ENCODE assay signal across 1 cellular context in genomic region chr9:120714846-120715231, GRCh38.
TF ChIP-seq lines count a peak whose summit lies in the region.

No MANE protein-coding gene starts in this region.

TF ChIP-seq in HEK293, 187 proteins besides CTCF, POLR2A, EP300 and RAD21 (continued from another document):
- TF ChIP-seq, protein P1, sequence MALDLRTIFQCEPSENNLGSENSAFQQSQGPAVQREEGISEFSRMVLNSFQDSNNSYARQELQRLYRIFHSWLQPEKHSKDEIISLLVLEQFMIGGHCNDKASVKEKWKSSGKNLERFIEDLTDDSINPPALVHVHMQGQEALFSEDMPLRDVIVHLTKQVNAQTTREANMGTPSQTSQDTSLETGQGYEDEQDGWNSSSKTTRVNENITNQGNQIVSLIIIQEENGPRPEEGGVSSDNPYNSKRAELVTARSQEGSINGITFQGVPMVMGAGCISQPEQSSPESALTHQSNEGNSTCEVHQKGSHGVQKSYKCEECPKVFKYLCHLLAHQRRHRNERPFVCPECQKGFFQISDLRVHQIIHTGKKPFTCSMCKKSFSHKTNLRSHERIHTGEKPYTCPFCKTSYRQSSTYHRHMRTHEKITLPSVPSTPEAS (tag by site-specific recombination; IDR thresholded peaks at IDR 0.05) = no peak
- TF ChIP-seq, protein P2, sequence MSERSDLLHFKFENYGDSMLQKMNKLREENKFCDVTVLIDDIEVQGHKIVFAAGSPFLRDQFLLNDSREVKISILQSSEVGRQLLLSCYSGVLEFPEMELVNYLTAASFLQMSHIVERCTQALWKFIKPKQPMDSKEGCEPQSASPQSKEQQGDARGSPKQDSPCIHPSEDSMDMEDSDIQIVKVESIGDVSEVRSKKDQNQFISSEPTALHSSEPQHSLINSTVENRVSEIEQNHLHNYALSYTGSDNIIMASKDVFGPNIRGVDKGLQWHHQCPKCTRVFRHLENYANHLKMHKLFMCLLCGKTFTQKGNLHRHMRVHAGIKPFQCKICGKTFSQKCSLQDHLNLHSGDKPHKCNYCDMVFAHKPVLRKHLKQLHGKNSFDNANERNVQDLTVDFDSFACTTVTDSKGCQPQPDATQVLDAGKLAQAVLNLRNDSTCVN (tag by site-specific recombination; optimal IDR thresholded peaks at IDR 0.05) = peak; percentile 55
- TF ChIP-seq ZNF48 (tag by site-specific recombination; IDR thresholded peaks at IDR 0.05) = no peak
- 0 out of 2 replicates have a peak, but pooled peaks have one; percentile 40 for TF ChIP-seq ZNF24 (tag by site-specific recombination; IDR thresholded peaks at IDR 0.05)
- TF ChIP-seq, protein P3, sequence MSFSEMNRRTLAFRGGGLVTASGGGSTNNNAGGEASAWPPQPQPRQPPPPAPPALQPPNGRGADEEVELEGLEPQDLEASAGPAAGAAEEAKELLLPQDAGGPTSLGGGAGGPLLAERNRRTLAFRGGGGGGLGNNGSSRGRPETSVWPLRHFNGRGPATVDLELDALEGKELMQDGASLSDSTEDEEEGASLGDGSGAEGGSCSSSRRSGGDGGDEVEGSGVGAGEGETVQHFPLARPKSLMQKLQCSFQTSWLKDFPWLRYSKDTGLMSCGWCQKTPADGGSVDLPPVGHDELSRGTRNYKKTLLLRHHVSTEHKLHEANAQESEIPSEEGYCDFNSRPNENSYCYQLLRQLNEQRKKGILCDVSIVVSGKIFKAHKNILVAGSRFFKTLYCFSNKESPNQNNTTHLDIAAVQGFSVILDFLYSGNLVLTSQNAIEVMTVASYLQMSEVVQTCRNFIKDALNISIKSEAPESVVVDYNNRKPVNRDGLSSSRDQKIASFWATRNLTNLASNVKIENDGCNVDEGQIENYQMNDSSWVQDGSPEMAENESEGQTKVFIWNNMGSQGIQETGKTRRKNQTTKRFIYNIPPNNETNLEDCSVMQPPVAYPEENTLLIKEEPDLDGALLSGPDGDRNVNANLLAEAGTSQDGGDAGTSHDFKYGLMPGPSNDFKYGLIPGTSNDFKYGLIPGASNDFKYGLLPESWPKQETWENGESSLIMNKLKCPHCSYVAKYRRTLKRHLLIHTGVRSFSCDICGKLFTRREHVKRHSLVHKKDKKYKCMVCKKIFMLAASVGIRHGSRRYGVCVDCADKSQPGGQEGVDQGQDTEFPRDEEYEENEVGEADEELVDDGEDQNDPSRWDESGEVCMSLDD (tag by site-specific recombination; IDR thresholded peaks at IDR 0.05) = peak; percentile 91; the same call in 1 of the 2 replicates
- TF ChIP-seq, protein P4, sequence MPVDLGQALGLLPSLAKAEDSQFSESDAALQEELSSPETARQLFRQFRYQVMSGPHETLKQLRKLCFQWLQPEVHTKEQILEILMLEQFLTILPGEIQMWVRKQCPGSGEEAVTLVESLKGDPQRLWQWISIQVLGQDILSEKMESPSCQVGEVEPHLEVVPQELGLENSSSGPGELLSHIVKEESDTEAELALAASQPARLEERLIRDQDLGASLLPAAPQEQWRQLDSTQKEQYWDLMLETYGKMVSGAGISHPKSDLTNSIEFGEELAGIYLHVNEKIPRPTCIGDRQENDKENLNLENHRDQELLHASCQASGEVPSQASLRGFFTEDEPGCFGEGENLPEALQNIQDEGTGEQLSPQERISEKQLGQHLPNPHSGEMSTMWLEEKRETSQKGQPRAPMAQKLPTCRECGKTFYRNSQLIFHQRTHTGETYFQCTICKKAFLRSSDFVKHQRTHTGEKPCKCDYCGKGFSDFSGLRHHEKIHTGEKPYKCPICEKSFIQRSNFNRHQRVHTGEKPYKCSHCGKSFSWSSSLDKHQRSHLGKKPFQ (tag by site-specific recombination; IDR thresholded peaks at IDR 0.05) = no peak
- TF ChIP-seq ZNF335 (tag by site-specific recombination; conservative IDR thresholded peaks at IDR 0.05) = peak; percentile 45
- TF ChIP-seq ZIC2 (tag by site-specific recombination; IDR thresholded peaks at IDR 0.05) = 0 out of 2 replicates have a peak, but pooled peaks have one; percentile 9
- TF ChIP-seq ZNF2 (tag by site-specific recombination; IDR thresholded peaks at IDR 0.05) = 0 out of 2 replicates have a peak, but pooled peaks have one; percentile 21
- TF ChIP-seq ZNF785 (tag by site-specific recombination; IDR thresholded peaks at IDR 0.05) = 0 out of 2 replicates have a peak, but pooled peaks have one; percentile 29
- TF ChIP-seq ZNF426 (tag by site-specific recombination; IDR thresholded peaks at IDR 0.05) = no peak
- TF ChIP-seq ZNF610 (tag by site-specific recombination; IDR thresholded peaks at IDR 0.05; ENCODE audit: borderline replicate concordance) = 0 out of 2 replicates have a peak, but pooled peaks have one; percentile 2
- no peak for TF ChIP-seq ZNF837 (tag by site-specific recombination; IDR thresholded peaks at IDR 0.05)
- no peak for TF ChIP-seq SCRT2 (tag by site-specific recombination; IDR thresholded peaks at IDR 0.05)
- no peak for TF ChIP-seq IKZF3 (tag by site-specific recombination; IDR thresholded peaks at IDR 0.05)
- TF ChIP-seq GLI4 (tag by site-specific recombination; IDR thresholded peaks at IDR 0.05) = no peak
- TF ChIP-seq ZNF792 (tag by site-specific recombination; IDR thresholded peaks at IDR 0.05) = no peak
- peak; percentile 45 for TF ChIP-seq KLF9 (tag by site-specific recombination; IDR thresholded peaks at IDR 0.05; ENCODE audit: low read depth)
- TF ChIP-seq ZNF37A (tag by site-specific recombination; IDR thresholded peaks at IDR 0.05) = no peak
- TF ChIP-seq KLF1 (tag by site-specific recombination; IDR thresholded peaks at IDR 0.05) = 0 out of 2 replicates have a peak, but pooled peaks have one; percentile 33
- 0 out of 2 replicates have a peak, but pooled peaks have one; percentile 12 for TF ChIP-seq ZNF121 (tag by site-specific recombination; IDR thresholded peaks at IDR 0.05)
- TF ChIP-seq ZNF311 (tag by site-specific recombination; IDR thresholded peaks at IDR 0.05; ENCODE audit: borderline replicate concordance) = no peak
- 0 out of 2 replicates have a peak, but pooled peaks have one; percentile 19 for TF ChIP-seq KLF7 (tag by site-specific recombination; IDR thresholded peaks at IDR 0.05; ENCODE audit: borderline replicate concordance)
- no peak for TF ChIP-seq ZBTB1 (tag by site-specific recombination; IDR thresholded peaks at IDR 0.05)
- TF ChIP-seq KLF8 (tag by site-specific recombination; IDR thresholded peaks at IDR 0.05) = no peak; the same call in 1 of the 2 replicates
- no peak for TF ChIP-seq ZNF202 (tag by site-specific recombination; IDR thresholded peaks at IDR 0.05; ENCODE audit: borderline replicate concordance)
- TF ChIP-seq ZBTB48 (tag by site-specific recombination; IDR thresholded peaks at IDR 0.05) = no peak
- no peak for TF ChIP-seq ZNF571 (tag by site-specific recombination; IDR thresholded peaks at IDR 0.05)
- no peak for TF ChIP-seq ZNF585B (tag by site-specific recombination; IDR thresholded peaks at IDR 0.05)
